12 cellular contexts compared by ENCODE assay signal in the genomic region with DNA sequence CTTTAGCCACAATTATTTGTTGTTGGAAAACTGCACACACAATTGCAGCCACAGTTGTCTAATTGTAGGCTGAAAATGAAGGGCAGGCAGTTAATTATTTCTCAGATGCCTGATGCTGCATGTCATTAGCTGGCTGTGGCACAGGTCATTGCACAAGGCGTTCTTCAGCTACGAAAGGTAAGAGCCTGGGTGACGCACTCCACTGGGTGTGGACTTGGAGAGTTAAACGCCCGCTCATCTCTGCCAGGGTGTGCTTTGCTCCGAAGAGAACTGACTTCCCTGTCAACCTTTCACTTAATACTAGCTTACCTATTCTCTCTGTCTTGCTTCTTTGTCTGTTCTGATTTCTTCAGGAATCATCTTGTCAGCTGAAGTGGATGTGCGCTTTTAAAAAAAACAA.
DNase-seq lines count a peak whose midpoint lies in the region; ATAC-seq and TF ChIP-seq lines count a peak whose summit lies in the region.
"Had no signal": no experiment of that assay in that cellular context is flagged by ENCODE, and none has a peak within 500 bp of the region (broad histone marks: within the 10 kb centered on the region; RNA-seq: fewer than 3 reads in every experiment).

No MANE protein-coding gene starts in this region.

- no peak overlapping the region for H4K12ac ChIP-seq in trophoblast cell (ENCODE audit: low read depth, low read length)

- H3K4me2 ChIP-seq in trophoblast cell (ENCODE audit: low read length): no peak overlapping the region
- no peak overlapping the region for H3K4me2 ChIP-seq in OCI-LY7 (ENCODE audit: low read length)

- no peak overlapping the region for H3K4ac ChIP-seq in trophoblast cell (ENCODE audit: low read depth, low read length)

- peaks cover 31% of the 10 kb centered on the region for H3K4me1 ChIP-seq in RWPE2 (ENCODE audit: insufficient read depth, poor library complexity, severe bottlenecking)
- peaks cover 0 to 4% of the 10 kb centered on the region in 2 experiments for H3K4me1 ChIP-seq in trophoblast cell (ENCODE audit: control insufficient read depth in 1 of 2, insufficient read depth in 2 of 2, low read length in 2 of 2)
- no peaks in the 10 kb centered on the region for H3K4me1 ChIP-seq in OCI-LY7 (ENCODE audit: insufficient read depth, low read length, poor library complexity, severe bottlenecking)
- no peaks in the 10 kb centered on the region for H3K4me1 ChIP-seq in endodermal cell (ENCODE audit: control insufficient read depth, insufficient read depth, low read length)
- peaks cover 13% of the 10 kb centered on the region for H3K4me1 ChIP-seq in vagina

- H4K91ac ChIP-seq in trophoblast cell (ENCODE audit: low read depth, low read length): no peak overlapping the region

- H3K4me3 ChIP-seq in RWPE2 (ENCODE audit: severe bottlenecking): peak overlapping the region; percentile 4
- H3K4me3 ChIP-seq in fibroblast of villous mesenchyme (ENCODE audit: low read depth, low read length): no peak overlapping the region
- no peak overlapping the region for H3K4me3 ChIP-seq in trophoblast cell (ENCODE audit: low read depth, low read length)
- no peak overlapping the region for H3K4me3 ChIP-seq in OCI-LY7 (ENCODE audit: low read depth, low read length, poor library complexity, severe bottlenecking)
- H3K4me3 ChIP-seq in H7 (ENCODE audit: insufficient read depth, low read depth, low read length): no peak overlapping the region
- H3K4me3 ChIP-seq in endodermal cell (ENCODE audit: low read length): no peak overlapping the region
- no peak overlapping the region for H3K4me3 ChIP-seq in vagina

- CTCF ChIA-PET in OCI-LY7 (lab: Charles Lee; ENCODE audit: unreplicated experiment): no interaction called here

- H3K36me3 Mint-ChIP-seq in HFFc6 (ENCODE audit: low read depth) (no peaks in the 10 kb centered on the region), endodermal cell (ENCODE audit: low read depth) (no peaks in the 10 kb centered on the region)
- H3K36me3 Mint-ChIP-seq: CD4-positive, alpha-beta memory T cell had no signal

- TF ChIP-seq CTCF in HFFc6 (IDR thresholded peaks at IDR 0.05) (no peak), RWPE2 (IDR thresholded peaks at IDR 0.05; ENCODE audit: poor library complexity, severe bottlenecking) (no peak), fibroblast of villous mesenchyme (IDR thresholded peaks at IDR 0.05; ENCODE audit: insufficient read depth, low read depth, low read length) (no peak), OCI-LY7 (conservative IDR thresholded peaks at IDR 0.05; ENCODE audit: low read length) (no peak), endodermal cell (conservative IDR thresholded peaks at IDR 0.05) (no peak), vagina (IDR thresholded peaks at IDR 0.05) (no peak)

- H3K27ac ChIP-seq in RWPE2 (ENCODE audit: poor library complexity, severe bottlenecking): peak overlapping the region; percentile 67
- no peak overlapping the region for H3K27ac ChIP-seq in trophoblast cell (ENCODE audit: low read depth, low read length)
- H3K27ac ChIP-seq in OCI-LY7 (ENCODE audit: low read depth, low read length, poor library complexity, severe bottlenecking): no peak overlapping the region
- H3K27ac ChIP-seq in endodermal cell (ENCODE audit: low read depth, low read length): no peak overlapping the region
- no peak overlapping the region for H3K27ac ChIP-seq in vagina

- no peaks in the 10 kb centered on the region for H3K79me1 ChIP-seq in trophoblast cell (ENCODE audit: low read length)

- H3K27ac Mint-ChIP-seq in HFFc6 (peak overlapping the region; percentile 64), endodermal cell (no peak overlapping the region)
- H3K27ac Mint-ChIP-seq: CD4-positive, alpha-beta memory T cell had no signal

- no peak overlapping the region for H3K18ac ChIP-seq in trophoblast cell (ENCODE audit: low read length)

- H2AFZ ChIP-seq in trophoblast cell (ENCODE audit: insufficient read depth, low read length, poor library complexity) (no peak overlapping the region), OCI-LY7 (ENCODE audit: low read length) (no peak overlapping the region)

- H3K4me1 Mint-ChIP-seq in HFFc6 (ENCODE audit: low read depth) (peaks cover 71% of the 10 kb centered on the region), endodermal cell (no peaks in the 10 kb centered on the region)
- H3K4me1 Mint-ChIP-seq: CD4-positive, alpha-beta memory T cell had no signal

- H3K79me2 ChIP-seq in trophoblast cell (ENCODE audit: control insufficient read depth, insufficient read depth, low read length, poor library complexity): no peaks in the 10 kb centered on the region
- no peaks in the 10 kb centered on the region for H3K79me2 ChIP-seq in OCI-LY7 (ENCODE audit: insufficient read depth, low read depth, low read length)

- H2BK5ac ChIP-seq in trophoblast cell (ENCODE audit: low read depth, low read length, poor library complexity): no peak overlapping the region

- no peak overlapping the region for H2BK12ac ChIP-seq in trophoblast cell (ENCODE audit: low read length)

- H3K9me3 ChIP-seq in RWPE2 (ENCODE audit: severe bottlenecking) (no peaks in the 10 kb centered on the region), trophoblast cell (ENCODE audit: insufficient read depth, low read depth, low read length) (no peaks in the 10 kb centered on the region), OCI-LY7 (ENCODE audit: low read length) (no peaks in the 10 kb centered on the region), endodermal cell (ENCODE audit: control insufficient read depth, low read length) (peaks cover 9% of the 10 kb centered on the region), vagina (no peaks in the 10 kb centered on the region)

- no peak for TF ChIP-seq POLR2A in vagina (IDR thresholded peaks at IDR 0.05)

- H3K14ac ChIP-seq in trophoblast cell (ENCODE audit: low read length): no peak overlapping the region

- no peak overlapping the region for H2BK120ac ChIP-seq in trophoblast cell (ENCODE audit: insufficient read depth, low read length, poor library complexity)

- no peak overlapping the region for H4K8ac ChIP-seq in trophoblast cell (ENCODE audit: low read depth, low read length)

- no peak overlapping the region for H2AK5ac ChIP-seq in trophoblast cell (ENCODE audit: low read length)

- no peaks in the 10 kb centered on the region for H3K9me2 ChIP-seq in OCI-LY7 (ENCODE audit: insufficient read depth, low read length)

- H4K20me1 ChIP-seq in OCI-LY7 (ENCODE audit: insufficient read depth, low read length): no peaks in the 10 kb centered on the region

- DNase-seq in HFFc6 (peak; percentile 19), RWPE2 (ENCODE audit: low spot score) (peak; percentile 93), fibroblast of villous mesenchyme (ENCODE audit: low read depth) (peak; percentile 39), trophoblast cell (peak; percentile 93 to 94), OCI-LY7 (ENCODE audit: low spot score) (no peak), H7 (no peak), endodermal cell (no peak), vagina (ENCODE audit: extremely low spot score in 2 of 2) (no peak)
- DNase-seq: CD4-positive, alpha-beta memory T cell; mesendoderm; NCI-H446; T-helper 1 cell had no signal

- H3K27me3 ChIP-seq in RWPE2 (ENCODE audit: insufficient read depth, poor library complexity, severe bottlenecking): no peaks in the 10 kb centered on the region
- H3K27me3 ChIP-seq in trophoblast cell (ENCODE audit: insufficient read depth, low read length): no peaks in the 10 kb centered on the region
- H3K27me3 ChIP-seq in H7 (ENCODE audit: control insufficient read depth, insufficient read depth, low read length): no peaks in the 10 kb centered on the region
- H3K27me3 ChIP-seq in endodermal cell (ENCODE audit: control insufficient read depth, insufficient read depth, low read length, poor library complexity, severe bottlenecking): no peaks in the 10 kb centered on the region
- H3K27me3 ChIP-seq in vagina: no peaks in the 10 kb centered on the region

- intact Hi-C loops in OCI-LY7 (cut with micrococcal nuclease; ENCODE audit: unreplicated experiment) (no loop called here), vagina (cut with DNase I) (no loop called here)

- no TSS peak for BruUV-seq in OCI-LY7 (replicated peaks; lab: Mats Ljungman, UMichigan)

- H3K9me3 Mint-ChIP-seq in HFFc6 (no peaks in the 10 kb centered on the region; the same call in 1 of the 2 replicates), endodermal cell (peaks cover 7% of the 10 kb centered on the region)

- H3K9ac ChIP-seq in trophoblast cell (ENCODE audit: low read length): no peak overlapping the region
- H3K9ac ChIP-seq in endodermal cell (ENCODE audit: extremely low read depth, low read length, poor library complexity, severe bottlenecking): no peak overlapping the region

- ATAC-seq in RWPE2 (ENCODE audit: low read depth): peak; percentile 97

- H3K4me3 Mint-ChIP-seq in HFFc6 (peak overlapping the region; percentile 59), endodermal cell (no peak overlapping the region)
- H3K4me3 Mint-ChIP-seq: CD4-positive, alpha-beta memory T cell had no signal

- no CpG with 5 or more reads among the region's 7 CpGs for WGBS in trophoblast cell (ENCODE audit: extremely low coverage, insufficient coverage, insufficient read length)
- WGBS in endodermal cell (ENCODE audit: insufficient coverage in 1 of 2, insufficient read length in 1 of 2), 2 experiments: 93 to 100% methylated on average over 4 to 7 of the region's 7 CpGs

- POLR2A ChIA-PET in OCI-LY7 (lab: Charles Lee): interaction anchor here (0.7 kb wide), 1 partner anchor 22 kb away, joined by 3 read pairs; no protein-coding TSS in a partner anchor

- H3K27me3 Mint-ChIP-seq in HFFc6 (ENCODE audit: insufficient read depth): no peaks in the 10 kb centered on the region
- H3K27me3 Mint-ChIP-seq in endodermal cell (ENCODE audit: insufficient read depth): no peaks in the 10 kb centered on the region

- H3K23ac ChIP-seq in trophoblast cell (ENCODE audit: low read length): no peak overlapping the region

- H3K36me3 ChIP-seq in RWPE2 (ENCODE audit: low read depth) (no peaks in the 10 kb centered on the region), trophoblast cell (ENCODE audit: control insufficient read depth in 1 of 2, insufficient read depth in 2 of 2, low read length in 2 of 2) (no peaks in the 10 kb centered on the region), OCI-LY7 (ENCODE audit: insufficient read depth, low read length) (no peaks in the 10 kb centered on the region), H7 (replicated peaks; ENCODE audit: control insufficient read depth, insufficient read depth, low read length) (no peaks in the 10 kb centered on the region), endodermal cell (ENCODE audit: control insufficient read depth, insufficient read depth, low read length) (no peaks in the 10 kb centered on the region), vagina (no peaks in the 10 kb centered on the region)

Comparison
In these comparisons a context has a peak if more than half of its experiments do, and no peak if none do; other contexts are left out.
1. DNase-seq: peak in HFFc6 (single experiment), RWPE2 (single experiment), fibroblast of villous mesenchyme (single experiment) and trophoblast cell (2 of 2); none in OCI-LY7 (single experiment), H7 (single experiment), endodermal cell (single experiment) and vagina (0 of 2).